Comparison of ENCODE assay signal across 16 cellular contexts in the genomic region with DNA sequence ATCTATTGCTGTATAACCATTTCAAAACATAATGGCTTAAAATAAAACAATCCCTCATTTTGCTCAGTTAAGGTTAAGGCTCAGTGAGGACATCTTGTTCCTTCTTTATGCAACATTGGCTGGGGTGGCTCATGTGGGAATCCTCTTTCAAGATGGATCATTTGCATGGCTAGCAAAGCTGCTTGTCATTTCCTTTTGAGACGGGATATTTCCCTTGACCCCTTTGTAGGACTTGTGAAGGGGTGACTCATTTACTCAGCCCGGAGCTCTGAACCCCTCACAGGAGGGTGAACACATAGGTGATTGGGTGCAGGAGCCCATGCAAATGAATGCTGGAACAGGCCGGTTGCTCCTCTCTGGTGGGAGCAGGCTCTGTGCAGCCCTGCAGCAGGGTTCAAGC.
DNase-seq lines count a peak whose midpoint lies in the region; TF ChIP-seq lines count a peak whose summit lies in the region.
"Had no signal": no experiment of that assay in that cellular context is flagged by ENCODE, and none has a peak within 500 bp of the region (broad histone marks: within the 10 kb centered on the region; RNA-seq: fewer than 3 reads in every experiment).

No MANE protein-coding gene starts in this region.

- peak; percentile 71 for DNase-seq in ELR (ENCODE audit: low read depth)
- DNase-seq in astrocyte of the spinal cord (ENCODE audit: low read depth, low spot score) = peak; percentile 8
- peak; percentile 70 for DNase-seq in fibroblast of mammary gland (ENCODE audit: low read depth)
- DNase-seq in skeletal muscle cell (ENCODE audit: low read depth) = peak; percentile 78
- no peak for DNase-seq in activated CD4-positive, alpha-beta T cell treated with anti-CD3 and anti-CD28 coated beads for 48 hours
- no peak for DNase-seq in activated T-cell treated with anti-CD3 and anti-CD28 coated beads, Interleukin-2, amount 50 U/mL, for 48 hours
- no peak for DNase-seq in midbrain (lab: John Stamatoyannopoulos, UW)
- DNase-seq: CD4-positive, CD25-positive, alpha-beta regulatory T cell; Karpas-422; NCI-H1105 treated with DMSO at 0.1 percent for 48 hours; NCI-H187 treated with DMSO at 0.1 percent for 48 hours; NCI-H2171; NCI-H510A; NCI-H82; SHP77 treated with DMSO at 0.1 percent for 48 hours had no signal

- no peak overlapping the region for H3K4me3 ChIP-seq in astrocyte of the spinal cord (ENCODE audit: low read depth, low read length)
- no peak overlapping the region for H3K4me3 ChIP-seq in fibroblast of mammary gland (ENCODE audit: control insufficient read depth, low read depth, low read length)
- H3K4me3 ChIP-seq in skeletal muscle cell (ENCODE audit: low read depth, low read length) = no peak overlapping the region
- H3K4me3 ChIP-seq: A549 had no signal

- in situ Hi-C loops in astrocyte of the spinal cord (cut with HindIII; ENCODE audit: low sequenced_read_pairs) = no loop called here

- no peak for TF ChIP-seq CTCF in astrocyte of the spinal cord (IDR thresholded peaks at IDR 0.05; ENCODE audit: low read depth, low read length)
- no peak for TF ChIP-seq CTCF in fibroblast of mammary gland (conservative IDR thresholded peaks at IDR 0.05; ENCODE audit: control insufficient read depth, insufficient read depth, low read depth, low read length)

Comparison
In these comparisons a context has a peak if more than half of its experiments do, and no peak if none do; other contexts are left out.
1. DNase-seq: peak in ELR (single experiment), astrocyte of the spinal cord (single experiment), fibroblast of mammary gland (single experiment) and skeletal muscle cell (single experiment); none in activated CD4-positive, alpha-beta T cell treated with anti-CD3 and anti-CD28 coated beads for 48 hours (single experiment), activated T-cell treated with anti-CD3 and anti-CD28 coated beads, Interleukin-2, amount 50 U/mL, for 48 hours (0 of 2) and midbrain (single experiment).